In the genomic region with DNA sequence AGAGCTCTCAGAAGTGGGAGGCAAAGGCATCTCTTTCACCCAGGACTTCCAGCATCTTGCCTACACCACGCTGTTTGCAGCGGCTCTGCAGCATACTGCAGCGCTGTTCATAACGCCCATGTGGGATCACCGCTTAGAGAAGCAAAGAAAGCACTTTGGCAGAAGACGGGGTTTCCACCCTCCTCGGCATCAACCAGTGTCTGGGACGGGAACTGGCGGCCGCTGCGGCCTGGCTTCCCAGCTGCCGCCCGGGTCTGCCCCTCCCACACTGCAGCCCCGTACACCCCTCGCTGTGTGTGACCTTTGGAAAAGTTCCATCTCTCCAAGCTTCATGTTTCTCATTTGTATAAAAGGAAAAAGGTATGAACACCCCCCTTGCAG, we compare ENCODE assay signal across 8 cellular contexts.
DNase-seq lines count a peak whose midpoint lies in the region; ATAC-seq, FAIRE-seq and TF ChIP-seq lines count a peak whose summit lies in the region.

No MANE protein-coding gene starts in this region.

- H3K4me2 ChIP-seq in SU-DHL-6 (ENCODE audit: low read depth, low read length, poor library complexity, severe bottlenecking) = peak overlapping the region; percentile 68

- H3K9ac ChIP-seq in SU-DHL-6 (ENCODE audit: low read length) = peak overlapping the region; percentile 76
- H3K9ac ChIP-seq in rectal smooth muscle tissue (ENCODE audit: low read length) = peak overlapping the region; percentile 50

- H3K79me2 ChIP-seq in SU-DHL-6 (ENCODE audit: insufficient read depth, low read length) = no peaks in the 10 kb centered on the region

- no peak for FAIRE-seq in HTR-8/SVneo (lab: Jason Lieb, UNC)

- H3K27me3 ChIP-seq in SU-DHL-6 (ENCODE audit: low read length) (no peaks in the 10 kb centered on the region), brain microvascular endothelial cell (replicated peaks) (no peaks in the 10 kb centered on the region), rectal smooth muscle tissue (ENCODE audit: control insufficient read depth, insufficient read depth, low read length) (no peaks in the 10 kb centered on the region)

- H3K9me2 ChIP-seq in SU-DHL-6 (replicated peaks; ENCODE audit: insufficient read depth, low read length) = no peaks in the 10 kb centered on the region

- H3F3A ChIP-seq in SU-DHL-6 (ENCODE audit: insufficient read depth) = no peaks in the 10 kb centered on the region

- TF ChIP-seq CTCF in SU-DHL-6 (IDR thresholded peaks at IDR 0.05; ENCODE audit: insufficient read depth, low read length, poor library complexity, severe bottlenecking) = no peak
- peak; percentile 13 for TF ChIP-seq CTCF in brain microvascular endothelial cell (IDR thresholded peaks at IDR 0.05; ENCODE audit: low read depth, low read length, missing control alignments)

- no peak overlapping the region for H3K27ac ChIP-seq in SU-DHL-6 (ENCODE audit: low read depth, low read length)
- H3K27ac ChIP-seq in brain microvascular endothelial cell = no peak overlapping the region
- peak overlapping the region; percentile 84 for H3K27ac ChIP-seq in rectal smooth muscle tissue (ENCODE audit: low read depth, low read length)

- H2AFZ ChIP-seq in SU-DHL-6 (ENCODE audit: low read depth, low read length, severe bottlenecking) = peak overlapping the region; percentile 89

- no peaks in the 10 kb centered on the region for H3K9me3 ChIP-seq in SU-DHL-6 (ENCODE audit: insufficient read depth, low read length)

- peak; percentile 8 for ATAC-seq in HG02885 (IDR thresholded peaks at IDR 0.05; ENCODE audit: poor library complexity, unreplicated experiment)

- DNase-seq in DMS53 (lab: John Stamatoyannopoulos, UW) (peak; percentile 67), brain microvascular endothelial cell (peak; percentile 39), GOT3 (lab: John Stamatoyannopoulos, UW) (no peak), HTR-8/SVneo (ENCODE audit: insufficient read length, low spot score) (no peak)

- H3K4me3 ChIP-seq in SU-DHL-6 (ENCODE audit: insufficient read depth, low read length, poor library complexity, severe bottlenecking) (peak overlapping the region; percentile 70), brain microvascular endothelial cell (ENCODE audit: low read depth, low read length) (peak overlapping the region; percentile 70), iPS-11a (ENCODE audit: low read depth, low read length) (peak overlapping the region; percentile 53), rectal smooth muscle tissue (ENCODE audit: low read length) (peak overlapping the region; percentile 47)

- no peaks in the 10 kb centered on the region for H3K36me3 ChIP-seq in SU-DHL-6 (ENCODE audit: low read length)
- peaks cover under 1% of the 10 kb centered on the region for H3K36me3 ChIP-seq in brain microvascular endothelial cell (replicated peaks)
- no peaks in the 10 kb centered on the region for H3K36me3 ChIP-seq in rectal smooth muscle tissue (ENCODE audit: control insufficient read depth, insufficient read depth, low read length)

- in situ Hi-C loops in brain microvascular endothelial cell (cut with HindIII; ENCODE audit: low pct_ligation_motif_present, low sequenced_read_pairs) = no loop called here

- H4K20me1 ChIP-seq in SU-DHL-6 (ENCODE audit: low read depth, low read length) = no peaks in the 10 kb centered on the region

- peaks cover 5% of the 10 kb centered on the region for H3K4me1 ChIP-seq in rectal smooth muscle tissue (ENCODE audit: control insufficient read depth, insufficient read depth, low read length)

Comparison
In these comparisons a context has a peak if more than half of its experiments do, and no peak if none do; other contexts are left out.
1. DNase-seq: peak in DMS53 (single experiment) and brain microvascular endothelial cell (single experiment); none in GOT3 (single experiment) and HTR-8/SVneo (single experiment).
2. Peak in every context shown above with its lines, with median percentiles within 50 percentile points of each other: H3K4me3 ChIP-seq.